In the genomic region with DNA sequence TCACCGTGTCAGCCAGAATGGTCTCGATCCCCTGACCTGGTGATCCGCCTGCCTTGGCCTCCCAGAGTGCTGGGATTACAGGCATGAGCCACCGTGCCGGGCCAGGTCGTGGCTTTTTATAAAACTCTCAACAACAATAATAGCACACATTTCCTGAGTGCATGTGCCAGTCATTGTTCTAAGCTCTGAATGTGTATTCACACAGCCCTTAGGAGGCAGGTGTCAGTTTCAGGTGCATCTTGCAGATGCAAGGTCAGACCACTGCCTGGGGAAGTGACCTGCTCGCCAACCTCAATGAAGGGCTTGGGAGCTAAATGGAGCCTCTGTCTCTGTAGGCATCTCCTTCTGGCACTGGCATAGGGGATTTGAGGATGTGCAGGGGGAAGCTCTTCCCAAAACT, we compare ENCODE assay signal across 14 cellular contexts. TPM values are rescaled to one million over a fixed set of nuclear protein-coding genes. Genes with fewer than 3 reads are reported as not detected.
DNase-seq lines count a peak whose midpoint lies in the region; ATAC-seq and TF ChIP-seq lines count a peak whose summit lies in the region.
"Had no signal": no experiment of that assay in that cellular context is flagged by ENCODE, and none has a peak within 500 bp of the region (broad histone marks: within the 10 kb centered on the region; RNA-seq: fewer than 3 reads in every experiment).

No MANE protein-coding gene starts in this region.

- DNase-seq in COLO668 (lab: John Stamatoyannopoulos, UW; ENCODE audit: unreplicated experiment) (peak; percentile 36), ovary (no peak), nucleus accumbens (lab: John Stamatoyannopoulos, UW) (no peak), prostate gland (ENCODE audit: low spot score) (no peak), NK-92 (lab: John Stamatoyannopoulos, UW; ENCODE audit: unreplicated experiment) (no peak)
- DNase-seq: activated CD4-positive, alpha-beta T cell treated with anti-CD3 and anti-CD28 coated beads, Interleukin-2, amount 50 U/mL, for 48 hours had no signal

- intact Hi-C loops in ovary (cut with DNase I) (no loop called here), prostate gland (cut with DNase I) (no loop called here)

- 81 to 91% (median 84%) methylated on average over 7 of the region's 7 CpGs for WGBS in ovary, 3 donors
- 76% methylated on average over 7 of the region's 7 CpGs for WGBS in prostate gland

- TF ChIP-seq POLR2A in ovary (IDR thresholded peaks at IDR 0.05), result no peak
- TF ChIP-seq POLR2A in prostate gland (IDR thresholded peaks at IDR 0.05), result no peak

- H3K4me3 ChIP-seq in ovary (no peak overlapping the region), prostate gland (no peak overlapping the region)
- H3K4me3 ChIP-seq: HAP-1, vagina had no signal

- no peak for TF ChIP-seq EP300 in ovary (IDR thresholded peaks at IDR 0.05)

- H3K4me1 ChIP-seq in ovary (ENCODE audit: insufficient read depth) (peaks cover 16% of the 10 kb centered on the region), prostate gland (replicated peaks) (no peaks in the 10 kb centered on the region)

- no peak overlapping the region for H3K27ac ChIP-seq in ovary
- no peak overlapping the region for H3K27ac ChIP-seq in prostate gland
- H3K27ac ChIP-seq: vagina had no signal

- no peak for TF ChIP-seq CTCF in ovary (IDR thresholded peaks at IDR 0.05)
- no peak for TF ChIP-seq CTCF in prostate gland (IDR thresholded peaks at IDR 0.05)

- H3K27me3 ChIP-seq in ovary (no peaks in the 10 kb centered on the region), prostate gland (replicated peaks; ENCODE audit: insufficient read depth) (no peaks in the 10 kb centered on the region)
- H3K27me3 ChIP-seq: vagina had no signal

- no peaks in the 10 kb centered on the region for H3K9me3 ChIP-seq in ovary
- no peaks in the 10 kb centered on the region for H3K9me3 ChIP-seq in prostate gland
- H3K9me3 ChIP-seq: HAP-1, vagina had no signal

- ATAC-seq in GM19023 (IDR thresholded peaks at IDR 0.05; ENCODE audit: unreplicated experiment), result peak; percentile 76
- peak; percentile 84 for ATAC-seq in HG02588 (IDR thresholded peaks at IDR 0.05; ENCODE audit: unreplicated experiment)
- peak; percentile 60 for ATAC-seq in HG03571 (IDR thresholded peaks at IDR 0.05; ENCODE audit: unreplicated experiment)

- H3K36me3 ChIP-seq in ovary (no peaks in the 10 kb centered on the region), prostate gland (no peaks in the 10 kb centered on the region)
- H3K36me3 ChIP-seq: HAP-1, vagina had no signal

RNA-seq across cellular contexts. Expression of gene LEFTY2, which starts 1.6 kb away (rescaled TPM):
- total RNA-seq in ovary (100 to 1,000 TPM in 1 of 7 donors, 10 to 100 TPM in 5, 1 to 10 TPM in 1; 9.7 to 196 (median 21.4) TPM), prostate gland (1 to 10 TPM in 1 of 2 donors, not detected in 1; 7.9 TPM)
- 10 to 100 TPM; 20.3 to 37.2 TPM for polyA plus RNA-seq in ovary
- total RNA-seq: mononuclear cell had no signal
- polyA plus RNA-seq: BJ had no signal

RNA-seq across cellular contexts. Expression of gene PYCR2, which starts 18.5 kb away (rescaled TPM):
- 10 to 100 TPM; 48.8 to 93.3 (median 58.7) TPM for total RNA-seq in ovary
- polyA plus RNA-seq in ovary, result 10 to 100 TPM; 35.8 to 66.1 TPM
- 10 to 100 TPM; 70.8 to 80.2 TPM for total RNA-seq in prostate gland

RNA-seq across cellular contexts. Expression of gene LEFTY1, which starts 53.6 kb away (rescaled TPM):
- total RNA-seq in ovary (1 to 10 TPM; 1.3 to 5.1 (median 2.0) TPM), prostate gland (1 to 10 TPM; 1.7 to 2.0 TPM)
- polyA plus RNA-seq in ovary, result 1 to 10 TPM in 1 of 2 donors, under 1 TPM in 1; 0.43 to 3.8 TPM
- total RNA-seq: fibroblast of villous mesenchyme, vagina had no signal

RNA-seq across cellular contexts. Expression of gene SDE2, which starts 56.6 kb away (rescaled TPM):
- 10 to 100 TPM; 16.0 to 24.4 (median 18.3) TPM for total RNA-seq in ovary
- 10 to 100 TPM; 13.1 to 13.2 TPM for polyA plus RNA-seq in ovary
- total RNA-seq in prostate gland, result 10 to 100 TPM; 19.9 to 24.8 TPM
